9 cellular contexts compared by ENCODE assay signal in the genomic region with DNA sequence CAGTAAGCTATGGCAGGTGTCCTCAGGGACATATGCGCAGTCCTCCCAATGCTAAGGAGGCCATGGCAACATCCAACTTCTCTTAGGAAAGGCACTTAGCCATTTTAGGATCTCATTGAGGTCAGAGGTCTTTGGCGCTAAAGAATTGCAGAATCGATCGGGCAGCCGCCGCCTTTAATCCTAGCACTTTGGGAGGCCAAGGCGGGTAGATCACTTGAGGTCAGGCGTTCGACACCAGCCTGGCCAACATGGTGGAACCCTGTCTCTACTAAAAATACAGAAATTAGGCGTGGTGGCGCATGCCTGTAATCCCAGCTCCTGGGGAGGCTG. TPM values are rescaled to one million over a fixed set of nuclear protein-coding genes. Genes with fewer than 3 reads are reported as not detected.
A peak's percentile ranks its signal among the peaks of the same experiment; 100 is the strongest.
DNase-seq lines count a peak whose midpoint lies in the region; FAIRE-seq and TF ChIP-seq lines count a peak whose summit lies in the region.
"Had no signal": no experiment of that assay in that cellular context is flagged by ENCODE, and none has a peak within 500 bp of the region (broad histone marks: within the 10 kb centered on the region; RNA-seq: fewer than 3 reads in every experiment).

No MANE protein-coding gene starts in this region.

- peak; percentile 70 for FAIRE-seq in endothelial cell of umbilical vein (lab: Jason Lieb, UNC)

- H4K12ac ChIP-seq in trophoblast cell (ENCODE audit: low read depth, low read length), result peak overlapping the region; percentile 95

- no peak for TF ChIP-seq POLR2A in endothelial cell of umbilical vein (IDR thresholded peaks at IDR 0.05; ENCODE audit: low read depth, low read length)
- TF ChIP-seq POLR2A in uterus (IDR thresholded peaks at IDR 0.05), result no peak

- dilution Hi-C loops in endothelial cell of umbilical vein (cut with MboI; ENCODE audit: extremely low pct_ligation_motif_present, low sequenced_read_pairs), result no loop called here

- H3F3A ChIP-seq in PC-9 (ENCODE audit: insufficient read depth, low read depth), result no peaks in the 10 kb centered on the region; the same call in 1 of the 2 replicates

- POLR2A ChIA-PET in PC-9 (lab: Charles Lee; ENCODE audit: unreplicated experiment) (interaction anchor here (0.6 kb wide), 1 partner anchor 504 kb away, joined by 6 read pairs; no protein-coding TSS in a partner anchor), endothelial cell of umbilical vein (lab: Charles Lee) (no interaction called here)

- no TSS peak for BruUV-seq in PC-9 (replicated peaks; lab: Mats Ljungman, UMichigan)
- no TSS peak for BruUV-seq in endothelial cell of umbilical vein (replicated peaks; lab: Mats Ljungman, UMichigan)

- no peak overlapping the region for H3K23ac ChIP-seq in trophoblast cell (ENCODE audit: low read length)

- H3K4me1 ChIP-seq in PC-9 (replicated peaks; ENCODE audit: insufficient read depth) (peaks cover 11% of the 10 kb centered on the region), endothelial cell of umbilical vein (ENCODE audit: control insufficient read depth, extremely low read depth, insufficient read depth, low read length) (peaks cover 8% of the 10 kb centered on the region), trophoblast cell (ENCODE audit: control insufficient read depth in 1 of 2, insufficient read depth in 2 of 2, low read length in 2 of 2) (peaks cover 5 to 11% of the 10 kb centered on the region in 2 experiments), uterus (peaks cover 0 to 5% of the 10 kb centered on the region in 2 donors)

- 0 out of 2 replicates have a peak overlapping the region, but pooled peaks have one; percentile 93 for H3K4me3 ChIP-seq in GM12864 (ENCODE audit: low read depth, low read length)
- H3K4me3 ChIP-seq in PC-9, result peak overlapping the region; percentile 66
- H3K4me3 ChIP-seq in endothelial cell of umbilical vein (replicated peaks in 1 of 3; ENCODE audit: insufficient read depth in 1 of 3, low read depth in 1 of 3, low read length in 3 of 3), result no peak overlapping the region
- no peak overlapping the region for H3K4me3 ChIP-seq in trophoblast cell (ENCODE audit: low read depth, low read length)
- H3K4me3 ChIP-seq in uterus, result no peak overlapping the region

- no CpG with 5 or more reads among the region's 11 CpGs for WGBS in trophoblast cell (ENCODE audit: extremely low coverage, insufficient coverage, insufficient read length)

- H4K8ac ChIP-seq in trophoblast cell (ENCODE audit: low read depth, low read length), result peak overlapping the region; percentile 80

- peaks cover 13% of the 10 kb centered on the region for H3K79me1 ChIP-seq in trophoblast cell (ENCODE audit: low read length)

- CTCF ChIA-PET in PC-9 (lab: Charles Lee), result no interaction called here
- CTCF ChIA-PET in endothelial cell of umbilical vein (lab: Charles Lee), result interaction anchor here (1.0 to 1.8 kb wide), 2 partner anchors 13 to 14 kb away, joined by 3 to 9 read pairs; no protein-coding TSS in a partner anchor

- H3K18ac ChIP-seq in trophoblast cell (ENCODE audit: low read length), result no peak overlapping the region

- peaks cover 23% of the 10 kb centered on the region for H3K79me2 ChIP-seq in PC-9 (ENCODE audit: low read depth)
- H3K79me2 ChIP-seq in endothelial cell of umbilical vein (ENCODE audit: control insufficient read depth, insufficient read depth, low read length), result peaks cover 17% of the 10 kb centered on the region
- H3K79me2 ChIP-seq in trophoblast cell (ENCODE audit: control insufficient read depth, insufficient read depth, low read length, poor library complexity), result peaks cover 12% of the 10 kb centered on the region

- peak overlapping the region; percentile 68; the same call in 1 of the 2 replicates for H3K27ac ChIP-seq in PC-9
- no peak overlapping the region for H3K27ac ChIP-seq in endothelial cell of umbilical vein (ENCODE audit: insufficient read depth, low read depth, low read length)
- H3K27ac ChIP-seq in trophoblast cell (ENCODE audit: low read depth, low read length), result no peak overlapping the region
- H3K27ac ChIP-seq in uterus, result peak overlapping the region in 1 of 2 donors; percentile 83

- no peaks in the 10 kb centered on the region for H3K9me2 ChIP-seq in PC-9 (ENCODE audit: insufficient read depth)

- no peak overlapping the region for H2AK5ac ChIP-seq in trophoblast cell (ENCODE audit: low read length)

- H3K27me3 ChIP-seq in PC-9 (ENCODE audit: insufficient read depth, low read depth), result no peaks in the 10 kb centered on the region
- H3K27me3 ChIP-seq in endothelial cell of umbilical vein (ENCODE audit: control insufficient read depth in 2 of 2, insufficient read depth in 2 of 2, low read length in 2 of 2), result no peaks in the 10 kb centered on the region
- H3K27me3 ChIP-seq in trophoblast cell (ENCODE audit: insufficient read depth, low read length), result no peaks in the 10 kb centered on the region
- H3K27me3 ChIP-seq in uterus, result no peaks in the 10 kb centered on the region

- H3K4ac ChIP-seq in trophoblast cell (ENCODE audit: low read depth, low read length), result no peak overlapping the region

- H3K14ac ChIP-seq in trophoblast cell (ENCODE audit: low read length), result no peak overlapping the region

- H2BK5ac ChIP-seq in trophoblast cell (ENCODE audit: low read depth, low read length, poor library complexity), result no peak overlapping the region

- H3K9ac ChIP-seq in endothelial cell of umbilical vein (replicated peaks; ENCODE audit: extremely low read depth, insufficient read depth, low read length), result no peak overlapping the region
- peak overlapping the region; percentile 82 for H3K9ac ChIP-seq in trophoblast cell (ENCODE audit: low read length)

- H2BK12ac ChIP-seq in trophoblast cell (ENCODE audit: low read length), result no peak overlapping the region

- DNase-seq in GM12864 (ENCODE audit: low read depth) (no peak), PC-9 (no peak), endothelial cell of umbilical vein (ENCODE audit: low read depth, low spot score) (no peak), trophoblast cell (no peak), NCI-H2227 treated with DMSO at 0.1 percent for 48 hours (lab: John Stamatoyannopoulos, UW) (no peak), uterus (no peak), iPS-NIHi7 (ENCODE audit: extremely low spot score) (no peak), NCI-H1694 treated with DMSO at 0.1 percent for 48 hours (lab: John Stamatoyannopoulos, UW) (no peak)
- DNase-seq: NCI-H774 had no signal

- H3K36me3 ChIP-seq in PC-9 (ENCODE audit: low read depth), result no peaks in the 10 kb centered on the region
- H3K36me3 ChIP-seq in endothelial cell of umbilical vein (ENCODE audit: control insufficient read depth in 2 of 2, extremely low read depth in 1 of 2, insufficient read depth in 2 of 2, low read length in 2 of 2), result no peaks in the 10 kb centered on the region
- peaks cover 0 to 7% of the 10 kb centered on the region in 2 experiments for H3K36me3 ChIP-seq in trophoblast cell (ENCODE audit: control insufficient read depth in 1 of 2, insufficient read depth in 2 of 2, low read length in 2 of 2)
- no peaks in the 10 kb centered on the region for H3K36me3 ChIP-seq in uterus

- H3K9me3 ChIP-seq in PC-9 (ENCODE audit: insufficient read depth, low read depth) (no peaks in the 10 kb centered on the region), endothelial cell of umbilical vein (replicated peaks; ENCODE audit: control insufficient read depth, insufficient read depth, low read length) (no peaks in the 10 kb centered on the region), trophoblast cell (ENCODE audit: insufficient read depth, low read depth, low read length) (no peaks in the 10 kb centered on the region), uterus (no peaks in the 10 kb centered on the region)

- intact Hi-C loops in PC-9 (cut with micrococcal nuclease; ENCODE audit: unreplicated experiment), result loop anchor here (5.0 kb wide), 1 partner anchor 130 kb away; no protein-coding TSS in a partner anchor
- intact Hi-C loops in endothelial cell of umbilical vein (cut with micrococcal nuclease), result loop anchor here (2.0 to 5.0 kb wide), 3 partner anchors 13 to 140 kb away; a partner anchor contains a TSS
- intact Hi-C loops in uterus (cut with DNase I; ENCODE audit: low total_unique reads), result no loop called here

- H2AFZ ChIP-seq in PC-9 (peak overlapping the region; percentile 81; the same call in 1 of the 2 replicates), endothelial cell of umbilical vein (ENCODE audit: low read depth, low read length) (peak overlapping the region; percentile 69), trophoblast cell (ENCODE audit: insufficient read depth, low read length, poor library complexity) (no peak overlapping the region)

- H4K91ac ChIP-seq in trophoblast cell (ENCODE audit: low read depth, low read length), result no peak overlapping the region

- H3K4me2 ChIP-seq in PC-9, result peak overlapping the region; percentile 92
- H3K4me2 ChIP-seq in endothelial cell of umbilical vein (ENCODE audit: insufficient read depth, low read length), result no peak overlapping the region
- peak overlapping the region; percentile 99 for H3K4me2 ChIP-seq in trophoblast cell (ENCODE audit: low read length)

- TF ChIP-seq CTCF in GM12864 (IDR thresholded peaks at IDR 0.05; ENCODE audit: low read depth, low read length, missing control alignments) (no peak), PC-9 (conservative IDR thresholded peaks at IDR 0.05) (no peak), endothelial cell of umbilical vein (IDR thresholded peaks at IDR 0.05; ENCODE audit: extremely low read depth in 1 of 2, insufficient read depth in 1 of 2, low read depth in 1 of 2, low read length in 2 of 2) (no peak), uterus (IDR thresholded peaks at IDR 0.05) (no peak)

- H2BK120ac ChIP-seq in trophoblast cell (ENCODE audit: insufficient read depth, low read length, poor library complexity), result no peak overlapping the region

- H4K20me1 ChIP-seq in PC-9 (ENCODE audit: insufficient read depth), result no peaks in the 10 kb centered on the region
- H4K20me1 ChIP-seq in endothelial cell of umbilical vein (replicated peaks; ENCODE audit: control insufficient read depth, extremely low read depth, insufficient read depth, low read length), result no peaks in the 10 kb centered on the region

- no peaks in the 10 kb centered on the region for H3K9me1 ChIP-seq in endothelial cell of umbilical vein (replicated peaks; ENCODE audit: control insufficient read depth, extremely low read depth, insufficient read depth, low read length)

RNA-seq across cellular contexts. Expression of a gene that starts 1.2 kb away (rescaled TPM):
- total RNA-seq in PC-9 (2021) (66.1 and 85.6 TPM in 2 replicates), endothelial cell of umbilical vein (86.2 and 89.8 TPM in 2 replicates), uterus (10 to 100 TPM; 20.3 to 57.9 (median 48.4) TPM)
- polyA plus RNA-seq in endothelial cell of umbilical vein, result 98.2 and 107 TPM in 2 replicates
- 117 and 125 TPM in 2 replicates for polyA plus RNA-seq in endothelial cell of umbilical vein (2011; cell fraction: cytosol; rRNA removed)
- polyA plus RNA-seq in endothelial cell of umbilical vein (2011; cell fraction: nucleus; rRNA removed), result 65.5 and 66.9 TPM in 2 replicates
- polyA plus RNA-seq in endothelial cell of umbilical vein (2012), result 95.2 and 134 TPM in 2 replicates
- polyA minus RNA-seq in endothelial cell of umbilical vein, result 75.0 and 96.4 TPM in 2 replicates
- polyA minus RNA-seq in endothelial cell of umbilical vein (2011; cell fraction: cytosol; rRNA and poly(A)+ RNA removed), result 23.1 TPM
- 27.8 and 31.1 TPM in 2 replicates for polyA minus RNA-seq in endothelial cell of umbilical vein (2011; cell fraction: nucleus; rRNA and poly(A)+ RNA removed)
- polyA plus RNA-seq in trophoblast cell (2013), result 52.9 and 53.1 TPM in 2 replicates

RNA-seq across cellular contexts. Expression of a gene that starts 13.8 kb away (rescaled TPM):
- 39.4 and 44.0 TPM in 2 replicates for total RNA-seq in PC-9 (2021)
- total RNA-seq in endothelial cell of umbilical vein, result 92.5 and 92.6 TPM in 2 replicates
- polyA plus RNA-seq in endothelial cell of umbilical vein, result 89.5 and 109 TPM in 2 replicates
- 59.7 and 67.5 TPM in 2 replicates for polyA plus RNA-seq in endothelial cell of umbilical vein (2011; cell fraction: cytosol; rRNA removed)
- polyA plus RNA-seq in endothelial cell of umbilical vein (2011; cell fraction: nucleus; rRNA removed), result 207 and 227 TPM in 2 replicates
- 60.5 and 72.6 TPM in 2 replicates for polyA plus RNA-seq in endothelial cell of umbilical vein (2012)
- 91.0 and 107 TPM in 2 replicates for polyA minus RNA-seq in endothelial cell of umbilical vein
- 42.9 TPM for polyA minus RNA-seq in endothelial cell of umbilical vein (2011; cell fraction: cytosol; rRNA and poly(A)+ RNA removed)
- 99.5 and 108 TPM in 2 replicates for polyA minus RNA-seq in endothelial cell of umbilical vein (2011; cell fraction: nucleus; rRNA and poly(A)+ RNA removed)
- 56.6 and 65.3 TPM in 2 replicates for polyA plus RNA-seq in trophoblast cell (2013)
- total RNA-seq in uterus, result 100 to 1,000 TPM in 1 of 4 donors, 10 to 100 TPM in 3; 25.6 to 120 (median 40.4) TPM

Comparison
In these comparisons a context has a peak if more than half of its experiments do, and no peak if none do; other contexts are left out.
1. H3K4me3 ChIP-seq: peak in GM12864 (single experiment) and PC-9 (single experiment); none in endothelial cell of umbilical vein (0 of 3), trophoblast cell (single experiment) and uterus (0 of 2).